Comparison of ENCODE assay signal across 30 cellular contexts in the genomic region with DNA sequence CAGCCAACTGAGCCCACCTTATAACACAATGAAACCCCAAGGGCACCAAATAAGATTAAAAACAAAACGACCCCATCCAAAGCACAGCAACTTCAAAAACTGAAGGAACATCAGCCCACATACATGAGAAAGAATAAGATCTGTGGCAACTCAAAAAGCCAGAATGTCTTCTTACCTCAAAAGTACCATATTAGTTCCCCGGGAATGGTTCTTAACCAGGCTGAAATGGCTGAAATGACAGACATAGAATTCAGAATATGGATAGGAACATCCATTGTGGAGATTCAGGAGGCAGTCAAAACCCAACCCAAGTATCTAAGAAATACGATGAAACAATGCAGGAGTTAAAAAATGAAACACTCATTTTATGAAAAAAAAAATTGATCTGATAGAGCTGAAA.
"Had no signal": no experiment of that assay in that cellular context is flagged by ENCODE, and none has a peak within 500 bp of the region (broad histone marks: within the 10 kb centered on the region; RNA-seq: fewer than 3 reads in every experiment).

No MANE protein-coding gene starts in this region.

- H3K4me3 ChIP-seq: adrenal gland, ascending aorta, body of pancreas, breast epithelium, cardiac muscle cell had no signal

- H3K9me3 ChIP-seq: adrenal gland, body of pancreas, breast epithelium had no signal

- H3K27ac ChIP-seq: adrenal gland, ascending aorta, body of pancreas, brain microvascular endothelial cell, breast epithelium, cardiac muscle cell had no signal

- H3K36me3 ChIP-seq: adrenal gland, brain microvascular endothelial cell, breast epithelium, cardiac muscle cell had no signal

- H3K4me1 ChIP-seq: adrenal gland, ascending aorta, body of pancreas, breast epithelium had no signal

- DNase-seq: activated effector memory CD4-positive, alpha-beta T cell treated with anti-CD3 and anti-CD28 coated beads, Interleukin-2, amount 50 U/mL, for 16 hours; activated effector memory CD4-positive, alpha-beta T cell treated with Interleukin-2 at 50 U/mL for 16 hours; activated gamma-delta T cell; activated gamma-delta T cell treated with Interleukin-2 at 50 U/mL for 16 hours; activated naive CD4-positive, alpha-beta T cell; activated naive CD4-positive, alpha-beta T cell treated with anti-CD3 and anti-CD28 coated beads for 36 hours; activated naive CD4-positive, alpha-beta T cell treated with anti-CD3 and anti-CD28 coated beads, Interleukin-2, amount 10 ng/mL, durations not matched to agents 7 days and 5 days; activated naive CD4-positive, alpha-beta T cell treated with anti-CD3 and anti-CD28 coated beads, Interleukin-2, amount 50 U/mL, for 16 hours; activated naive CD4-positive, alpha-beta T cell treated with Interleukin-2 at 50 U/mL for 16 hours; activated naive CD8-positive, alpha-beta T cell treated with anti-CD3 and anti-CD28 coated beads for 36 hours; activated naive CD8-positive, alpha-beta T cell treated with anti-CD3 and anti-CD28 coated beads, Interleukin-2, amount 10 ng/mL, durations not matched to agents 7 days and 5 days; activated naive CD8-positive, alpha-beta T cell treated with anti-CD3 and anti-CD28 coated beads, Interleukin-2, amount 50 U/mL, for 24 hours; activated T-cell treated with anti-CD3 and anti-CD28 coated beads, Interleukin-2, amount 50 U/mL, for 1 hour; activated T-cell treated with anti-CD3 and anti-CD28 coated beads, Interleukin-2, amount 50 U/mL, for 24 hours; activated T-cell treated with anti-CD3 and anti-CD28 coated beads, Interleukin-2, amount 50 U/mL, for 4 hours; activated T-cell treated with anti-CD3 and anti-CD28 coated beads, Interleukin-2, amount 50 U/mL, for 48 hours; activated T-cell treated with anti-CD3 and anti-CD28 coated beads, Interleukin-2, amount 50 U/mL, for 72 hours; amniotic stem cell; amygdala; anterior cingulate cortex; aorta; body of pancreas; brain microvascular endothelial cell; caudate nucleus; central memory CD4-positive, alpha-beta T cell; cerebellar nuclear complex had no signal
